12 cellular contexts compared by ENCODE assay signal in genomic region chr4:87120411-87121162, GRCh38.
DNase-seq lines count a peak whose midpoint lies in the region; ATAC-seq lines count a peak whose summit lies in the region.
"Had no signal": no experiment of that assay in that cellular context is flagged by ENCODE, and none has a peak within 500 bp of the region (broad histone marks: within the 10 kb centered on the region; RNA-seq: fewer than 3 reads in every experiment).

No MANE protein-coding gene starts in this region.

- peaks cover 58% of the 10 kb centered on the region for H3K4me1 ChIP-seq in stomach smooth muscle (ENCODE audit: control insufficient read depth, insufficient read depth, low read length)

- peak overlapping the region; percentile 39 to 76 for H3K4me3 ChIP-seq in stomach smooth muscle (ENCODE audit: low read length in 2 of 2)

- peaks cover 17 to 29% of the 10 kb centered on the region in 2 donors for H3K4me1 Mint-ChIP-seq in stimulated activated naive B cell treated with anti-CD40 and anti-IgM and Interleukin-4, amounts not matched to agents 10 μg/mL and 1 μg/mL and 100 μg/mL, for 72 hours

- H3K36me3 Mint-ChIP-seq in stimulated activated naive B cell treated with anti-CD40 and anti-IgM and Interleukin-4, amounts not matched to agents 10 μg/mL and 1 μg/mL and 100 μg/mL, for 72 hours, result peaks cover 28 to 52% of the 10 kb centered on the region in 2 donors

- H3K27me3 Mint-ChIP-seq in stimulated activated naive B cell treated with anti-CD40 and anti-IgM and Interleukin-4, amounts not matched to agents 10 μg/mL and 1 μg/mL and 100 μg/mL, for 72 hours, result no peaks in the 10 kb centered on the region

- DNase-seq in NCI-H2227 treated with DMSO at 0.1 percent for 48 hours (lab: John Stamatoyannopoulos, UW), result peak; percentile 27
- peak; percentile 76 for DNase-seq in left lobe of liver (ENCODE audit: low spot score)
- DNase-seq in HuH-7.5 (ENCODE audit: low spot score), result no peak
- DNase-seq in stimulated activated naive B cell treated with anti-CD40 and anti-IgM and Interleukin-4, amounts not matched to agents 10 μg/mL and 1 μg/mL and 100 μg/mL, for 72 hours, result no peak
- DNase-seq: activated effector memory CD4-positive, alpha-beta T cell treated with Interleukin-2 at 50 U/mL for 16 hours; foreskin melanocyte; NCI-H1048; trophoblast cell had no signal

- H3K27ac ChIP-seq in cingulate gyrus (ENCODE audit: low read depth, low read length) (peak overlapping the region; percentile 30), stomach smooth muscle (ENCODE audit: low read length) (peak overlapping the region; percentile 97)

- no peak overlapping the region for H3K4me3 Mint-ChIP-seq in stimulated activated naive B cell treated with anti-CD40 and anti-IgM and Interleukin-4, amounts not matched to agents 10 μg/mL and 1 μg/mL and 100 μg/mL, for 72 hours

- ATAC-seq in left lobe of liver (peak; percentile 77), GM18870 (IDR thresholded peaks at IDR 0.05; ENCODE audit: unreplicated experiment) (no peak), GM21381 (IDR thresholded peaks at IDR 0.05; ENCODE audit: unreplicated experiment) (no peak)
- ATAC-seq in stimulated activated naive B cell treated with anti-CD40 and anti-IgM and Interleukin-4, amounts not matched to agents 10 μg/mL and 1 μg/mL and 100 μg/mL, for 72 hours (replicated peaks), result no peak

- peaks cover 9 to 16% of the 10 kb centered on the region in 2 donors for H3K36me3 ChIP-seq in stomach smooth muscle (ENCODE audit: control insufficient read depth in 2 of 2, insufficient read depth in 2 of 2, low read length in 2 of 2)

- no peaks in the 10 kb centered on the region for H3K27me3 ChIP-seq in stomach smooth muscle (ENCODE audit: control insufficient read depth in 1 of 2, insufficient read depth in 2 of 2, low read length in 2 of 2)

- H3K9me3 ChIP-seq in stomach smooth muscle (ENCODE audit: control insufficient read depth in 2 of 2, low read length in 2 of 2), result no peaks in the 10 kb centered on the region

- peak overlapping the region; percentile 65 to 80 for H3K9ac ChIP-seq in stomach smooth muscle (ENCODE audit: low read length in 2 of 2)

- H3K27ac Mint-ChIP-seq in stimulated activated naive B cell treated with anti-CD40 and anti-IgM and Interleukin-4, amounts not matched to agents 10 μg/mL and 1 μg/mL and 100 μg/mL, for 72 hours, result no peak overlapping the region

- H3K9me3 Mint-ChIP-seq in stimulated activated naive B cell treated with anti-CD40 and anti-IgM and Interleukin-4, amounts not matched to agents 10 μg/mL and 1 μg/mL and 100 μg/mL, for 72 hours, result no peaks in the 10 kb centered on the region

Comparison
In these comparisons a context has a peak if more than half of its experiments do, and no peak if none do; other contexts are left out.
1. DNase-seq: peak in NCI-H2227 treated with DMSO at 0.1 percent for 48 hours (single experiment) and left lobe of liver (single experiment); none in HuH-7.5 (single experiment) and stimulated activated naive B cell treated with anti-CD40 and anti-IgM and Interleukin-4, amounts not matched to agents 10 μg/mL and 1 μg/mL and 100 μg/mL, for 72 hours (single experiment).